ENCODE assay signal across 2 cellular contexts in genomic region chr1:37475380-37476086, GRCh38.
TF ChIP-seq lines count a peak whose summit lies in the region.

No MANE protein-coding gene starts in this region.

TF ChIP-seq in SK-N-SH, 30 proteins besides CTCF, POLR2A, EP300 and RAD21 (continued from another document):
- TF ChIP-seq USF2 (IDR thresholded peaks at IDR 0.05; ENCODE audit: borderline replicate concordance, low read depth, low read length) (no peak), FOXM1 (IDR thresholded peaks at IDR 0.05; ENCODE audit: low read depth) (no peak), ELF1 (IDR thresholded peaks at IDR 0.05) (no peak), TAF1 (IDR thresholded peaks at IDR 0.05; ENCODE audit: borderline replicate concordance, low read depth, low read length) (no peak), EZH2phosphoT487 (IDR thresholded peaks at IDR 0.05; ENCODE audit: borderline replicate concordance, low read depth) (no peak), CHD2 (IDR thresholded peaks at IDR 0.05; ENCODE audit: low read length, partially characterized antibody) (no peak), SIN3A (IDR thresholded peaks at IDR 0.05; ENCODE audit: borderline replicate concordance, low read depth, low read length) (no peak), RCOR1 (IDR thresholded peaks at IDR 0.05; ENCODE audit: low read length) (no peak), MXI1 (IDR thresholded peaks at IDR 0.05; ENCODE audit: low read depth, low read length) (no peak), RFX5 (IDR thresholded peaks at IDR 0.05; ENCODE audit: low read length) (no peak), NFIC (IDR thresholded peaks at IDR 0.05; ENCODE audit: borderline replicate concordance) (no peak), MAX (IDR thresholded peaks at IDR 0.05; ENCODE audit: low read depth) (no peak)

TF ChIP-seq in SK-N-SH treated with all-trans-retinoic acid at 6 μM for 48 hours, 23 proteins besides CTCF, POLR2A, EP300 and RAD21 (continued from another document):
- TF ChIP-seq ARNTL (CRISPR knock-in tag; IDR thresholded peaks at IDR 0.05; ENCODE audit: borderline replicate concordance, low read depth) (no peak), PPARA (CRISPR knock-in tag; IDR thresholded peaks at IDR 0.05; ENCODE audit: borderline replicate concordance) (no peak), BACH2 (CRISPR knock-in tag; IDR thresholded peaks at IDR 0.05; ENCODE audit: borderline replicate concordance) (no peak), RARB (CRISPR knock-in tag; IDR thresholded peaks at IDR 0.05) (no peak), TSHZ2 (CRISPR knock-in tag; IDR thresholded peaks at IDR 0.05) (no peak)
